In genomic region chr15:44011238-44011873, GRCh38 we compare ENCODE assay signal across 19 cellular contexts.
"Had no signal": no experiment of that assay in that cellular context is flagged by ENCODE, and none has a peak within 500 bp of the region (broad histone marks: within the 10 kb centered on the region; RNA-seq: fewer than 3 reads in every experiment).

No MANE protein-coding gene starts in this region.

- H3K4me1 ChIP-seq: gastrocnemius medialis, left lung, lower lobe of right lung, psoas muscle, testis had no signal

- H3K27ac ChIP-seq: gastrocnemius medialis, left lung, lower lobe of right lung, neutrophil, psoas muscle, skin epidermis, testis, tibial nerve had no signal

- FAIRE-seq: endometrium had no signal

- H3K4me3 ChIP-seq: gastrocnemius medialis, left lung, lower lobe of right lung, psoas muscle, skin epidermis, testis, tibial nerve had no signal

- DNase-seq: effector memory CD4-positive, alpha-beta T cell; gastrocnemius medialis; islet precursor cell; left lung; lower lobe of right lung; psoas muscle; retina; stimulated activated CD4-positive, alpha-beta T cell treated with anti-CD3 and anti-CD28 coated beads, Interleukin-2, amount 100 ng/mL, for 24 hours; stimulated activated CD4-positive, alpha-beta T cell treated with anti-CD3 and anti-CD28 coated beads, Interleukin-4, amount 100 ng/mL, for 4 hours; stimulated activated naive B cell treated with anti-CD40 and anti-IgM and Interleukin-4, amounts not matched to agents 10 μg/mL and 1 μg/mL and 100 μg/mL, for 72 hours; stimulated activated naive CD8-positive, alpha-beta T cell treated with anti-CD3 and anti-CD28 coated beads, Interleukin-15, amount 100 ng/mL, for 72 hours; testis had no signal

- ATAC-seq: esophagus mucosa; gastrocnemius medialis; left lung; lower lobe of right lung; natural killer cell treated with Interleukin-12 subunit alpha and Interleukin-12 subunit beta and Interleukin-15 and Interleukin-18, amount 100 ng/mL, for 72 hours; psoas muscle; sciatic nerve; stimulated activated naive B cell treated with anti-CD40 and anti-IgM and Interleukin-4, amounts not matched to agents 10 μg/mL and 1 μg/mL and 100 μg/mL, for 72 hours; stimulated activated naive CD8-positive, alpha-beta T cell treated with anti-CD3 and anti-CD28 coated beads, Interleukin-15, amount 100 ng/mL, for 72 hours had no signal

- H3K36me3 ChIP-seq: gastrocnemius medialis, left lung, lower lobe of right lung, neutrophil, tibial nerve had no signal

- H3K27me3 ChIP-seq: gastrocnemius medialis, left lung, testis, tibial nerve had no signal

- H3K9me3 ChIP-seq: gastrocnemius medialis, left lung, lower lobe of right lung, neutrophil, psoas muscle, testis, tibial nerve had no signal
